ENCODE assay signal across 24 cellular contexts in the genomic region with DNA sequence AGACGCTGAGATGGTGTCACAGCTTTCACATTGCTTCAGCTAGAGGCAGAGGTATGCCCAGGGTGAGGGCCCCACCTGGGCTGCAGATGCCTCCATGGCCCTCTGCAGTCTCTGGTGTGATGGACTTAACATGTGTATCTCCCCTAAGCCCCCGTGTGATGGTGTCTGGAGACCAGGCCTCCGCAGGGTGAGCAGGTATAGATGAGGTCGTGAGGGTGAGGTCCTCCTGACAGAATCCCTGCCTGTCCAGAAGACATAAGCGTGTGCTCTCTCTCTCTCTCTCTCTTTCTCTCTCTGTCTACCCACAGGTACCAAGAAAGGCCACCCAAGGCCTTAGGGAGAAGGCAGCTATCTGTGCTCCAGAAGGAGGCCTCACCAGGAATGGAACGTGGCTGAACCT. TPM values are rescaled to one million over a fixed set of nuclear protein-coding genes. Genes with fewer than 3 reads are reported as not detected.
DNase-seq lines count a peak whose midpoint lies in the region; ATAC-seq and TF ChIP-seq lines count a peak whose summit lies in the region.
"Had no signal": no experiment of that assay in that cellular context is flagged by ENCODE, and none has a peak within 500 bp of the region (broad histone marks: within the 10 kb centered on the region; RNA-seq: fewer than 3 reads in every experiment).

No MANE protein-coding gene starts in this region.

- H3K4me1 ChIP-seq in HEK293 (ENCODE audit: control insufficient read depth, insufficient read depth, low read length): peaks cover 7% of the 10 kb centered on the region

- H3K36me3 ChIP-seq in HEK293 (ENCODE audit: control insufficient read depth in 2 of 2, insufficient read depth in 1 of 2, low read length in 2 of 2): no peaks in the 10 kb centered on the region

- CTCF ChIA-PET in HEK293 (lab: Yijun Ruan, JAX): no interaction called here

- intact Hi-C loops in sciatic nerve (cut with DNase I): no loop called here

- H3K27ac ChIP-seq in HEK293 (ENCODE audit: extremely low read depth, low read depth, low read length): no peak overlapping the region
- H3K27ac ChIP-seq: 22Rv1, HL-60, KMS-11 had no signal

- no peak for TF ChIP-seq CTCF in HEK293 (tag by site-specific recombination; IDR thresholded peaks at IDR 0.05)

- no peak overlapping the region for H3K4me3 ChIP-seq in HEK293 (ENCODE audit: low read depth, low read length)

- POLR2A ChIA-PET in HEK293 (lab: Yijun Ruan, JAX): no interaction called here

- ATAC-seq in sciatic nerve (no peak), GM18520 (IDR thresholded peaks at IDR 0.05; ENCODE audit: unreplicated experiment) (no peak)
- ATAC-seq: CD8-positive, alpha-beta T cell had no signal

- DNase-seq in activated CD8-positive, alpha-beta memory T cell treated with anti-CD3 and anti-CD28 coated beads, Interleukin-2, amount 50 U/mL, for 4 hours: peak; percentile 2
- DNase-seq in activated CD8-positive, alpha-beta memory T cell treated with anti-CD3 and anti-CD28 coated beads for 24 hours: no peak
- DNase-seq in mesenteric fat pad (ENCODE audit: low spot score): peak; percentile 11
- peak; percentile 28 for DNase-seq in sciatic nerve (ENCODE audit: low spot score)
- DNase-seq in NCI-H446 treated with DMSO at 0.1 percent for 48 hours (lab: John Stamatoyannopoulos, UW): no peak
- DNase-seq in stimulated activated CD4-positive, alpha-beta T cell treated with anti-CD3 and anti-CD28 coated beads, Interleukin-12 subunit alpha, Interleukin-12 subunit beta, amount 100 ng/mL, for 4 hours: no peak
- DNase-seq: ACHN; C1 segment of cervical spinal cord; Calu3; CD8-positive, alpha-beta T cell; DMS153; GOT3; HCEC 1CT; NCI-H1092 treated with DMSO at 0.1 percent for 48 hours; NCI-H1436 treated with DMSO at 0.1 percent for 48 hours; NCI-H1930; NCI-H510A had no signal

- H3K9me3 ChIP-seq in HEK293 (ENCODE audit: control insufficient read depth, insufficient read depth, low read depth, low read length): no peaks in the 10 kb centered on the region

TF ChIP-seq in HEK293, 187 proteins besides CTCF, POLR2A, EP300 and RAD21:
- TF ChIP-seq, protein P1, sequence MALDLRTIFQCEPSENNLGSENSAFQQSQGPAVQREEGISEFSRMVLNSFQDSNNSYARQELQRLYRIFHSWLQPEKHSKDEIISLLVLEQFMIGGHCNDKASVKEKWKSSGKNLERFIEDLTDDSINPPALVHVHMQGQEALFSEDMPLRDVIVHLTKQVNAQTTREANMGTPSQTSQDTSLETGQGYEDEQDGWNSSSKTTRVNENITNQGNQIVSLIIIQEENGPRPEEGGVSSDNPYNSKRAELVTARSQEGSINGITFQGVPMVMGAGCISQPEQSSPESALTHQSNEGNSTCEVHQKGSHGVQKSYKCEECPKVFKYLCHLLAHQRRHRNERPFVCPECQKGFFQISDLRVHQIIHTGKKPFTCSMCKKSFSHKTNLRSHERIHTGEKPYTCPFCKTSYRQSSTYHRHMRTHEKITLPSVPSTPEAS (tag by site-specific recombination; IDR thresholded peaks at IDR 0.05): no peak
- 0 out of 2 replicates have a peak, but pooled peaks have one; percentile 24 for TF ChIP-seq ZNF596 (tag by site-specific recombination; IDR thresholded peaks at IDR 0.05)
- no peak for TF ChIP-seq ZNF23 (tag by site-specific recombination; IDR thresholded peaks at IDR 0.05; ENCODE audit: borderline replicate concordance)

RNA-seq across cellular contexts. Expression of a gene that starts 50.9 kb away (rescaled TPM):
- 9.7 TPM for total RNA-seq in mesenteric fat pad
- 7.0 TPM for total RNA-seq in sciatic nerve
- total RNA-seq: Calu3; CD8-positive, alpha-beta T cell; G401; HT1080 had no signal

Comparison
In these comparisons a context has a peak if more than half of its experiments do, and no peak if none do; other contexts are left out.
1. DNase-seq: peak in activated CD8-positive, alpha-beta memory T cell treated with anti-CD3 and anti-CD28 coated beads, Interleukin-2, amount 50 U/mL, for 4 hours (single experiment), mesenteric fat pad (single experiment) and sciatic nerve (single experiment); none in activated CD8-positive, alpha-beta memory T cell treated with anti-CD3 and anti-CD28 coated beads for 24 hours (single experiment), NCI-H446 treated with DMSO at 0.1 percent for 48 hours (single experiment) and stimulated activated CD4-positive, alpha-beta T cell treated with anti-CD3 and anti-CD28 coated beads, Interleukin-12 subunit alpha, Interleukin-12 subunit beta, amount 100 ng/mL, for 4 hours (single experiment).